Comparison of ENCODE assay signal across 1 cellular context in the genomic region with DNA sequence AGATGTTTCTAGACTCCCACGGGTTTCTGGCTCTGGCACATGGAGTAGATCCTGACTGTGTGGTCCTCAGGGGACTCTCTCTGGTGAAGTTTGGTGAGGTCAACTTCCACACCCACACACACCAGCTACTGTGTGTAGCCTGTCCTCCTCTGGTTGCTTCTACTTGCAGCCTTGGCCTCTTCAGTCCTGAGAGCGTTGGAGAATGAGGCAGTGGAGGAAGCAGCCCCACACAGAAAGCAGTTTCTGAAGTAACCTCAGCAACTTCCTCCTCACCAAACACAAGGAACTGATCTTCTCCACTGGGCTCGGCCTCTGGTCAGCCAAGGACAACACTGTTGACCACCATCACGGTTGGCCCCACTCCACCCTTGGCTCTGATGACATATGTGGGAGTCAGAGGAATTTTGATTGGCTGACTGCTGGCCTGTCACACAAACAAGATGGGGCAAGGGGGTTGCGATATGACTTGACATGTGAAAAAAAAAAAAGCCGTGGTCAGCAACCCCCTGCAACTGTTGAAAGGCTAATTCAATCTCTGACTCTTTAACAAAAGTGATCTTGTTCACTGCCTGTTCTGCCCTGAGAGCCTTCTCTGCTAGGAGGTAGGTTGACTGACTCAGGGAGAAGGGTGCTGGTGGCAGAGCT.
TF ChIP-seq lines count a peak whose summit lies in the region.

No MANE protein-coding gene starts in this region.

TF ChIP-seq in GM12878, 131 proteins besides CTCF, POLR2A, EP300 and RAD21 (continued from another document and continues in another):
- TF ChIP-seq, protein P1, sequence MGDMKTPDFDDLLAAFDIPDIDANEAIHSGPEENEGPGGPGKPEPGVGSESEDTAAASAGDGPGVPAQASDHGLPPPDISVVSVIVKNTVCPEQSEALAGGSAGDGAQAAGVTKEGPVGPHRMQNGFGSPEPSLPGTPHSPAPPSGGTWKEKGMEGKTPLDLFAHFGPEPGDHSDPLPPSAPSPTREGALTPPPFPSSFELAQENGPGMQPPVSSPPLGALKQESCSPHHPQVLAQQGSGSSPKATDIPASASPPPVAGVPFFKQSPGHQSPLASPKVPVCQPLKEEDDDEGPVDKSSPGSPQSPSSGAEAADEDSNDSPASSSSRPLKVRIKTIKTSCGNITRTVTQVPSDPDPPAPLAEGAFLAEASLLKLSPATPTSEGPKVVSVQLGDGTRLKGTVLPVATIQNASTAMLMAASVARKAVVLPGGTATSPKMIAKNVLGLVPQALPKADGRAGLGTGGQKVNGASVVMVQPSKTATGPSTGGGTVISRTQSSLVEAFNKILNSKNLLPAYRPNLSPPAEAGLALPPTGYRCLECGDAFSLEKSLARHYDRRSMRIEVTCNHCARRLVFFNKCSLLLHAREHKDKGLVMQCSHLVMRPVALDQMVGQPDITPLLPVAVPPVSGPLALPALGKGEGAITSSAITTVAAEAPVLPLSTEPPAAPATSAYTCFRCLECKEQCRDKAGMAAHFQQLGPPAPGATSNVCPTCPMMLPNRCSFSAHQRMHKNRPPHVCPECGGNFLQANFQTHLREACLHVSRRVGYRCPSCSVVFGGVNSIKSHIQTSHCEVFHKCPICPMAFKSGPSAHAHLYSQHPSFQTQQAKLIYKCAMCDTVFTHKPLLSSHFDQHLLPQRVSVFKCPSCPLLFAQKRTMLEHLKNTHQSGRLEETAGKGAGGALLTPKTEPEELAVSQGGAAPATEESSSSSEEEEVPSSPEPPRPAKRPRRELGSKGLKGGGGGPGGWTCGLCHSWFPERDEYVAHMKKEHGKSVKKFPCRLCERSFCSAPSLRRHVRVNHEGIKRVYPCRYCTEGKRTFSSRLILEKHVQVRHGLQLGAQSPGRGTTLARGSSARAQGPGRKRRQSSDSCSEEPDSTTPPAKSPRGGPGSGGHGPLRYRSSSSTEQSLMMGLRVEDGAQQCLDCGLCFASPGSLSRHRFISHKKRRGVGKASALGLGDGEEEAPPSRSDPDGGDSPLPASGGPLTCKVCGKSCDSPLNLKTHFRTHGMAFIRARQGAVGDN (IDR thresholded peaks at IDR 0.05) = peak; percentile 91
- TF ChIP-seq, protein P2, sequence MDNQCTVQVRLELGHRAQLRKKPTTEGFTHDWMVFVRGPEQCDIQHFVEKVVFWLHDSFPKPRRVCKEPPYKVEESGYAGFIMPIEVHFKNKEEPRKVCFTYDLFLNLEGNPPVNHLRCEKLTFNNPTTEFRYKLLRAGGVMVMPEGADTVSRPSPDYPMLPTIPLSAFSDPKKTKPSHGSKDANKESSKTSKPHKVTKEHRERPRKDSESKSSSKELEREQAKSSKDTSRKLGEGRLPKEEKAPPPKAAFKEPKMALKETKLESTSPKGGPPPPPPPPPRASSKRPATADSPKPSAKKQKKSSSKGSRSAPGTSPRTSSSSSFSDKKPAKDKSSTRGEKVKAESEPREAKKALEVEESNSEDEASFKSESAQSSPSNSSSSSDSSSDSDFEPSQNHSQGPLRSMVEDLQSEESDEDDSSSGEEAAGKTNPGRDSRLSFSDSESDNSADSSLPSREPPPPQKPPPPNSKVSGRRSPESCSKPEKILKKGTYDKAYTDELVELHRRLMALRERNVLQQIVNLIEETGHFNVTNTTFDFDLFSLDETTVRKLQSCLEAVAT (IDR thresholded peaks at IDR 0.05) = peak; percentile 91
- TF ChIP-seq, protein P3, sequence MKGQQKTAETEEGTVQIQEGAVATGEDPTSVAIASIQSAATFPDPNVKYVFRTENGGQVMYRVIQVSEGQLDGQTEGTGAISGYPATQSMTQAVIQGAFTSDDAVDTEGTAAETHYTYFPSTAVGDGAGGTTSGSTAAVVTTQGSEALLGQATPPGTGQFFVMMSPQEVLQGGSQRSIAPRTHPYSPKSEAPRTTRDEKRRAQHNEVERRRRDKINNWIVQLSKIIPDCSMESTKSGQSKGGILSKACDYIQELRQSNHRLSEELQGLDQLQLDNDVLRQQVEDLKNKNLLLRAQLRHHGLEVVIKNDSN (IDR thresholded peaks at IDR 0.05; ENCODE audit: borderline replicate concordance, extremely low read length, insufficient read depth, low read depth, low read length) = no peak
- TF ChIP-seq NFYA (IDR thresholded peaks at IDR 0.05; ENCODE audit: borderline replicate concordance, low read depth, low read length) (no peak), LARP7 (IDR thresholded peaks at IDR 0.05) (no peak; the same call in 1 of the 2 replicates), ETV6 (conservative IDR thresholded peaks at IDR 0.05 in 1 of 2, IDR thresholded peaks at IDR 0.05 in 1 of 2; ENCODE audit: borderline replicate concordance in 1 of 2, low read depth in 1 of 2) (peak in 1 of 2 experiments; percentile 68; a peak in 2 of 4 replicates), HDGF (IDR thresholded peaks at IDR 0.05) (peak; percentile 62; the same call in 1 of the 2 replicates), SP1 (IDR thresholded peaks at IDR 0.05; ENCODE audit: low read depth, low read length) (peak; percentile 71), MYB (IDR thresholded peaks at IDR 0.05; ENCODE audit: borderline replicate concordance, low read depth, low read length) (no peak), NR2F1 (conservative IDR thresholded peaks at IDR 0.05) (peak; percentile 92), MTA2 (IDR thresholded peaks at IDR 0.05; ENCODE audit: low read depth) (peak; percentile 78), ATF7 (IDR thresholded peaks at IDR 0.05; ENCODE audit: low read depth) (peak; percentile 93), EZH2 (IDR thresholded peaks at IDR 0.05; ENCODE audit: borderline replicate concordance, control insufficient read depth, low read depth, low read length) (no peak), IKZF2 (IDR thresholded peaks at IDR 0.05) (peak; percentile 82 to 86; a peak in 3 of 4 replicates), STAT1 (conservative IDR thresholded peaks at IDR 0.05) (no peak), RCOR1 (conservative IDR thresholded peaks at IDR 0.05; ENCODE audit: low read depth, low read length) (peak; percentile 20; the same call in 1 of the 2 replicates), SIX5 (IDR thresholded peaks at IDR 0.05; ENCODE audit: low read depth, low read length, severe bottlenecking) (no peak), CHD4 (IDR thresholded peaks at IDR 0.05) (no peak), CEBPB (IDR thresholded peaks at IDR 0.05; ENCODE audit: borderline replicate concordance in 1 of 2, low read depth in 2 of 2, low read length in 2 of 2) (peak in 1 of 2 experiments; percentile 44; a peak in 1 of 4 replicates), RAD51 (IDR thresholded peaks at IDR 0.05) (no peak), CREB1 (IDR thresholded peaks at IDR 0.05; ENCODE audit: low read depth) (peak; percentile 77; the same call in 1 of the 2 replicates), HDAC6 (IDR thresholded peaks at IDR 0.05; ENCODE audit: unreplicated experiment) (no peak), CBX3 (IDR thresholded peaks at IDR 0.05; ENCODE audit: borderline replicate concordance, low read depth) (no peak), POLR2AphosphoS5 (IDR thresholded peaks at IDR 0.05; ENCODE audit: low read length) (peak; percentile 85), MYC (IDR thresholded peaks at IDR 0.05; ENCODE audit: insufficient read depth, insufficient read length, insufficient replicate concordance, low read length, severe bottlenecking) (no peak)
- TF ChIP-seq, protein P4, sequence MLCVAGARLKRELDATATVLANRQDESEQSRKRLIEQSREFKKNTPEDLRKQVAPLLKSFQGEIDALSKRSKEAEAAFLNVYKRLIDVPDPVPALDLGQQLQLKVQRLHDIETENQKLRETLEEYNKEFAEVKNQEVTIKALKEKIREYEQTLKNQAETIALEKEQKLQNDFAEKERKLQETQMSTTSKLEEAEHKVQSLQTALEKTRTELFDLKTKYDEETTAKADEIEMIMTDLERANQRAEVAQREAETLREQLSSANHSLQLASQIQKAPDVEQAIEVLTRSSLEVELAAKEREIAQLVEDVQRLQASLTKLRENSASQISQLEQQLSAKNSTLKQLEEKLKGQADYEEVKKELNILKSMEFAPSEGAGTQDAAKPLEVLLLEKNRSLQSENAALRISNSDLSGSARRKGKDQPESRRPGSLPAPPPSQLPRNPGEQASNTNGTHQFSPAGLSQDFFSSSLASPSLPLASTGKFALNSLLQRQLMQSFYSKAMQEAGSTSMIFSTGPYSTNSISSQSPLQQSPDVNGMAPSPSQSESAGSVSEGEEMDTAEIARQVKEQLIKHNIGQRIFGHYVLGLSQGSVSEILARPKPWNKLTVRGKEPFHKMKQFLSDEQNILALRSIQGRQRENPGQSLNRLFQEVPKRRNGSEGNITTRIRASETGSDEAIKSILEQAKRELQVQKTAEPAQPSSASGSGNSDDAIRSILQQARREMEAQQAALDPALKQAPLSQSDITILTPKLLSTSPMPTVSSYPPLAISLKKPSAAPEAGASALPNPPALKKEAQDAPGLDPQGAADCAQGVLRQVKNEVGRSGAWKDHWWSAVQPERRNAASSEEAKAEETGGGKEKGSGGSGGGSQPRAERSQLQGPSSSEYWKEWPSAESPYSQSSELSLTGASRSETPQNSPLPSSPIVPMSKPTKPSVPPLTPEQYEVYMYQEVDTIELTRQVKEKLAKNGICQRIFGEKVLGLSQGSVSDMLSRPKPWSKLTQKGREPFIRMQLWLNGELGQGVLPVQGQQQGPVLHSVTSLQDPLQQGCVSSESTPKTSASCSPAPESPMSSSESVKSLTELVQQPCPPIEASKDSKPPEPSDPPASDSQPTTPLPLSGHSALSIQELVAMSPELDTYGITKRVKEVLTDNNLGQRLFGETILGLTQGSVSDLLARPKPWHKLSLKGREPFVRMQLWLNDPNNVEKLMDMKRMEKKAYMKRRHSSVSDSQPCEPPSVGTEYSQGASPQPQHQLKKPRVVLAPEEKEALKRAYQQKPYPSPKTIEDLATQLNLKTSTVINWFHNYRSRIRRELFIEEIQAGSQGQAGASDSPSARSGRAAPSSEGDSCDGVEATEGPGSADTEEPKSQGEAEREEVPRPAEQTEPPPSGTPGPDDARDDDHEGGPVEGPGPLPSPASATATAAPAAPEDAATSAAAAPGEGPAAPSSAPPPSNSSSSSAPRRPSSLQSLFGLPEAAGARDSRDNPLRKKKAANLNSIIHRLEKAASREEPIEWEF (IDR thresholded peaks at IDR 0.05; ENCODE audit: insufficient replicate concordance, low read depth, low read length) = no peak
- TF ChIP-seq, protein P5, sequence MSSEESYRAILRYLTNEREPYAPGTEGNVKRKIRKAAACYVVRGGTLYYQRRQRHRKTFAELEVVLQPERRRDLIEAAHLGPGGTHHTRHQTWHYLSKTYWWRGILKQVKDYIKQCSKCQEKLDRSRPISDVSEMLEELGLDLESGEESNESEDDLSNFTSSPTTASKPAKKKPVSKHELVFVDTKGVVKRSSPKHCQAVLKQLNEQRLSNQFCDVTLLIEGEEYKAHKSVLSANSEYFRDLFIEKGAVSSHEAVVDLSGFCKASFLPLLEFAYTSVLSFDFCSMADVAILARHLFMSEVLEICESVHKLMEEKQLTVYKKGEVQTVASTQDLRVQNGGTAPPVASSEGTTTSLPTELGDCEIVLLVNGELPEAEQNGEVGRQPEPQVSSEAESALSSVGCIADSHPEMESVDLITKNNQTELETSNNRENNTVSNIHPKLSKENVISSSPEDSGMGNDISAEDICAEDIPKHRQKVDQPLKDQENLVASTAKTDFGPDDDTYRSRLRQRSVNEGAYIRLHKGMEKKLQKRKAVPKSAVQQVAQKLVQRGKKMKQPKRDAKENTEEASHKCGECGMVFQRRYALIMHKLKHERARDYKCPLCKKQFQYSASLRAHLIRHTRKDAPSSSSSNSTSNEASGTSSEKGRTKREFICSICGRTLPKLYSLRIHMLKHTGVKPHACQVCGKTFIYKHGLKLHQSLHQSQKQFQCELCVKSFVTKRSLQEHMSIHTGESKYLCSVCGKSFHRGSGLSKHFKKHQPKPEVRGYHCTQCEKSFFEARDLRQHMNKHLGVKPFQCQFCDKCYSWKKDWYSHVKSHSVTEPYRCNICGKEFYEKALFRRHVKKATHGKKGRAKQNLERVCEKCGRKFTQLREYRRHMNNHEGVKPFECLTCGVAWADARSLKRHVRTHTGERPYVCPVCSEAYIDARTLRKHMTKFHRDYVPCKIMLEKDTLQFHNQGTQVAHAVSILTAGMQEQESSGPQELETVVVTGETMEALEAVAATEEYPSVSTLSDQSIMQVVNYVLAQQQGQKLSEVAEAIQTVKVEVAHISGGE (CRISPR knock-in tag; IDR thresholded peaks at IDR 0.05) = no peak
- TF ChIP-seq, protein P6, sequence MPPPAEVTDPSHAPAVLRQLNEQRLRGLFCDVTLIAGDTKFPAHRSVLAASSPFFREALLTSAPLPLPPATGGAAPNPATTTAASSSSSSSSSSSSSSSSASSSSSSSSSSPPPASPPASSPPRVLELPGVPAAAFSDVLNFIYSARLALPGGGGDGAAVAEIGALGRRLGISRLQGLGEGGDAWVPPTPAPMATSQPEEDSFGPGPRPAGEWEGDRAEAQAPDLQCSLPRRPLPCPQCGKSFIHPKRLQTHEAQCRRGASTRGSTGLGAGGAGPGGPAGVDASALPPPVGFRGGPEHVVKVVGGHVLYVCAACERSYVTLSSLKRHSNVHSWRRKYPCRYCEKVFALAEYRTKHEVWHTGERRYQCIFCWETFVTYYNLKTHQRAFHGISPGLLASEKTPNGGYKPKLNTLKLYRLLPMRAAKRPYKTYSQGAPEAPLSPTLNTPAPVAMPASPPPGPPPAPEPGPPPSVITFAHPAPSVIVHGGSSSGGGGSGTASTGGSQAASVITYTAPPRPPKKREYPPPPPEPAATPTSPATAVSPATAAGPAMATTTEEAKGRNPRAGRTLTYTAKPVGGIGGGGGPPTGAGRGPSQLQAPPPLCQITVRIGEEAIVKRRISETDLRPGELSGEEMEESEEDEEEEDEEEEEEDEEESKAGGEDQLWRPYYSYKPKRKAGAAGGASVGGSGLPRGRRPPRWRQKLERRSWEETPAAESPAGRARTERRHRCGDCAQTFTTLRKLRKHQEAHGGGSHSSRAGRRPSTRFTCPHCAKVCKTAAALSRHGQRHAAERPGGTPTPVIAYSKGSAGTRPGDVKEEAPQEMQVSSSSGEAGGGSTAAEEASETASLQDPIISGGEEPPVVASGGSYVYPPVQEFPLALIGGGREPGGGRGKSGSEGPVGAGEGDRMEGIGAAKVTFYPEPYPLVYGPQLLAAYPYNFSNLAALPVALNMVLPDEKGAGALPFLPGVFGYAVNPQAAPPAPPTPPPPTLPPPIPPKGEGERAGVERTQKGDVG (CRISPR knock-in tag; IDR thresholded peaks at IDR 0.05) = no peak
- TF ChIP-seq, protein P7, sequence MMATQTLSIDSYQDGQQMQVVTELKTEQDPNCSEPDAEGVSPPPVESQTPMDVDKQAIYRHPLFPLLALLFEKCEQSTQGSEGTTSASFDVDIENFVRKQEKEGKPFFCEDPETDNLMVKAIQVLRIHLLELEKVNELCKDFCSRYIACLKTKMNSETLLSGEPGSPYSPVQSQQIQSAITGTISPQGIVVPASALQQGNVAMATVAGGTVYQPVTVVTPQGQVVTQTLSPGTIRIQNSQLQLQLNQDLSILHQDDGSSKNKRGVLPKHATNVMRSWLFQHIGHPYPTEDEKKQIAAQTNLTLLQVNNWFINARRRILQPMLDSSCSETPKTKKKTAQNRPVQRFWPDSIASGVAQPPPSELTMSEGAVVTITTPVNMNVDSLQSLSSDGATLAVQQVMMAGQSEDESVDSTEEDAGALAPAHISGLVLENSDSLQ (IDR thresholded peaks at IDR 0.05) = peak; percentile 94
- TF ChIP-seq, protein P8, sequence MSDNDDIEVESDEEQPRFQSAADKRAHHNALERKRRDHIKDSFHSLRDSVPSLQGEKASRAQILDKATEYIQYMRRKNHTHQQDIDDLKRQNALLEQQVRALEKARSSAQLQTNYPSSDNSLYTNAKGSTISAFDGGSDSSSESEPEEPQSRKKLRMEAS (IDR thresholded peaks at IDR 0.05; ENCODE audit: low read depth, low read length) = no peak
- TF ChIP-seq, protein P9, sequence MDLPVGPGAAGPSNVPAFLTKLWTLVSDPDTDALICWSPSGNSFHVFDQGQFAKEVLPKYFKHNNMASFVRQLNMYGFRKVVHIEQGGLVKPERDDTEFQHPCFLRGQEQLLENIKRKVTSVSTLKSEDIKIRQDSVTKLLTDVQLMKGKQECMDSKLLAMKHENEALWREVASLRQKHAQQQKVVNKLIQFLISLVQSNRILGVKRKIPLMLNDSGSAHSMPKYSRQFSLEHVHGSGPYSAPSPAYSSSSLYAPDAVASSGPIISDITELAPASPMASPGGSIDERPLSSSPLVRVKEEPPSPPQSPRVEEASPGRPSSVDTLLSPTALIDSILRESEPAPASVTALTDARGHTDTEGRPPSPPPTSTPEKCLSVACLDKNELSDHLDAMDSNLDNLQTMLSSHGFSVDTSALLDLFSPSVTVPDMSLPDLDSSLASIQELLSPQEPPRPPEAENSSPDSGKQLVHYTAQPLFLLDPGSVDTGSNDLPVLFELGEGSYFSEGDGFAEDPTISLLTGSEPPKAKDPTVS (IDR thresholded peaks at IDR 0.05; ENCODE audit: low read depth, low read length) = no peak
